In genomic region chr1:150763631-150764223, GRCh38 we compare ENCODE assay signal across 11 cellular contexts. TPM values are rescaled to one million over a fixed set of nuclear protein-coding genes. Genes with fewer than 3 reads are reported as not detected.
A peak's percentile ranks its signal among the peaks of the same experiment; 100 is the strongest.
DNase-seq lines count a peak whose midpoint lies in the region; ATAC-seq and TF ChIP-seq lines count a peak whose summit lies in the region.
"Had no signal": no experiment of that assay in that cellular context is flagged by ENCODE, and none has a peak within 500 bp of the region (broad histone marks: within the 10 kb centered on the region; RNA-seq: fewer than 3 reads in every experiment).

No MANE protein-coding gene starts in this region.

- ATAC-seq in activated naive CD4-positive, alpha-beta T cell treated with anti-CD3 and anti-CD28 coated beads, Interleukin-2, amount 50 U/mL, for 72 hours = no peak
- no peak for ATAC-seq in effector memory CD8-positive, alpha-beta T cell (replicated peaks)
- ATAC-seq in stimulated activated naive CD8-positive, alpha-beta T cell treated with anti-CD3 and anti-CD28 coated beads, Interleukin-15, amount 100 ng/mL, for 72 hours = no peak

- no peak overlapping the region for H3K4me2 ChIP-seq in SK-N-SH

- H3K9me3 ChIP-seq in Peyer's patch = no peaks in the 10 kb centered on the region
- H3K9me3 ChIP-seq in SK-N-SH = no peaks in the 10 kb centered on the region

- no peak overlapping the region for H3K9ac ChIP-seq in SK-N-SH

- no peaks in the 10 kb centered on the region for H3K9me3 Mint-ChIP-seq in activated naive CD4-positive, alpha-beta T cell treated with anti-CD3 and anti-CD28 coated beads for 36 hours
- H3K9me3 Mint-ChIP-seq in activated naive CD4-positive, alpha-beta T cell treated with anti-CD3 and anti-CD28 coated beads, Interleukin-2, amount 50 U/mL, for 72 hours = no peaks in the 10 kb centered on the region
- no peaks in the 10 kb centered on the region for H3K9me3 Mint-ChIP-seq in effector memory CD8-positive, alpha-beta T cell
- peaks cover 0 to 7% of the 10 kb centered on the region in 2 donors for H3K9me3 Mint-ChIP-seq in stimulated activated naive CD8-positive, alpha-beta T cell treated with anti-CD3 and anti-CD28 coated beads, Interleukin-15, amount 100 ng/mL, for 72 hours

- TF ChIP-seq POLR2A in Peyer's patch (IDR thresholded peaks at IDR 0.05) = no peak

- CTCF ChIA-PET in activated naive CD4-positive, alpha-beta T cell treated with anti-CD3 and anti-CD28 coated beads for 36 hours (lab: Charles Lee) = interaction anchor here (1.0 to 1.6 kb wide), 3 partner anchors 8 to 158 kb away, joined by 3 to 4 read pairs (median 4); no protein-coding TSS in a partner anchor
- CTCF ChIA-PET in SK-N-SH (lab: Yijun Ruan, JAX) = no interaction called here

- TF ChIP-seq RAD21 in SK-N-SH (IDR thresholded peaks at IDR 0.05; ENCODE audit: low read length) = no peak

- peaks cover 0 to 13% (median 2%) of the 10 kb centered on the region in 4 donors for H3K4me1 ChIP-seq in Peyer's patch
- peaks cover 0 to 5% of the 10 kb centered on the region in 2 experiments; a peak in 2 of 4 replicates for H3K4me1 ChIP-seq in SK-N-SH (ENCODE audit: control insufficient read depth in 1 of 2, insufficient read depth in 2 of 2, low read depth in 1 of 2, low read length in 1 of 2)

- TF ChIP-seq EP300 in SK-N-SH (IDR thresholded peaks at IDR 0.05; ENCODE audit: borderline replicate concordance in 1 of 2, low read depth in 1 of 2, low read length in 1 of 2) = no peak

- H3K9me2 ChIP-seq in SK-N-SH = no peaks in the 10 kb centered on the region

- no peaks in the 10 kb centered on the region for H3K79me2 ChIP-seq in SK-N-SH (ENCODE audit: insufficient read depth)

- POLR2A ChIA-PET in SK-N-SH (lab: Yijun Ruan, JAX) = no interaction called here

- H3K27ac ChIP-seq in Peyer's patch (peak overlapping the region in 2 of 4 donors; percentile 61 to 78), SK-N-SH (ENCODE audit: low read depth in 2 of 2, low read length in 1 of 2) (no peak overlapping the region; a peak in 1 of 4 replicates)
- H3K27ac ChIP-seq: cardiac muscle cell had no signal

- peak overlapping the region in 3 of 4 donors; percentile 42 to 51 (median 44) for H3K4me3 ChIP-seq in Peyer's patch
- no peak overlapping the region for H3K4me3 ChIP-seq in SK-N-SH (ENCODE audit: low read depth in 2 of 2, low read length in 1 of 2)
- H3K4me3 ChIP-seq: cardiac muscle cell had no signal

- H3K27me3 Mint-ChIP-seq in activated naive CD4-positive, alpha-beta T cell treated with anti-CD3 and anti-CD28 coated beads for 36 hours (ENCODE audit: low read depth) = no peaks in the 10 kb centered on the region
- H3K27me3 Mint-ChIP-seq in effector memory CD8-positive, alpha-beta T cell = no peaks in the 10 kb centered on the region
- H3K27me3 Mint-ChIP-seq in stimulated activated naive CD8-positive, alpha-beta T cell treated with anti-CD3 and anti-CD28 coated beads, Interleukin-15, amount 100 ng/mL, for 72 hours = no peaks in the 10 kb centered on the region
- H3K27me3 Mint-ChIP-seq: progenitor cell of endocrine pancreas had no signal

- H3K4me1 Mint-ChIP-seq in activated naive CD4-positive, alpha-beta T cell treated with anti-CD3 and anti-CD28 coated beads for 36 hours (ENCODE audit: low read depth) = peaks cover 51% of the 10 kb centered on the region
- peaks cover 31 to 45% of the 10 kb centered on the region in 2 donors for H3K4me1 Mint-ChIP-seq in effector memory CD8-positive, alpha-beta T cell (ENCODE audit: low read depth in 2 of 2)
- H3K4me1 Mint-ChIP-seq in stimulated activated naive CD8-positive, alpha-beta T cell treated with anti-CD3 and anti-CD28 coated beads, Interleukin-15, amount 100 ng/mL, for 72 hours = peaks cover 48% of the 10 kb centered on the region

- TF ChIP-seq CTCF in Peyer's patch (IDR thresholded peaks at IDR 0.05) = no peak
- TF ChIP-seq CTCF in SK-N-SH (IDR thresholded peaks at IDR 0.05) = no peak

- H2AFZ ChIP-seq in SK-N-SH (ENCODE audit: low read depth) = no peak overlapping the region

- H3K27ac Mint-ChIP-seq in activated naive CD4-positive, alpha-beta T cell treated with anti-CD3 and anti-CD28 coated beads for 36 hours = no peak overlapping the region
- peak overlapping the region in 1 of 2 donors; percentile 97 for H3K27ac Mint-ChIP-seq in activated naive CD4-positive, alpha-beta T cell treated with anti-CD3 and anti-CD28 coated beads, Interleukin-2, amount 50 U/mL, for 72 hours
- peak overlapping the region in 1 of 2 donors; percentile 97 for H3K27ac Mint-ChIP-seq in effector memory CD8-positive, alpha-beta T cell
- H3K27ac Mint-ChIP-seq in stimulated activated naive CD8-positive, alpha-beta T cell treated with anti-CD3 and anti-CD28 coated beads, Interleukin-15, amount 100 ng/mL, for 72 hours = no peak overlapping the region
- H3K27ac Mint-ChIP-seq: progenitor cell of endocrine pancreas had no signal

- H3K36me3 Mint-ChIP-seq in activated naive CD4-positive, alpha-beta T cell treated with anti-CD3 and anti-CD28 coated beads for 36 hours (ENCODE audit: low read depth) = peaks cover 14% of the 10 kb centered on the region
- H3K36me3 Mint-ChIP-seq in activated naive CD4-positive, alpha-beta T cell treated with anti-CD3 and anti-CD28 coated beads, Interleukin-2, amount 50 U/mL, for 72 hours = peaks cover 8 to 21% of the 10 kb centered on the region in 2 donors
- peaks cover 18% of the 10 kb centered on the region for H3K36me3 Mint-ChIP-seq in effector memory CD8-positive, alpha-beta T cell (ENCODE audit: insufficient read depth)

- 95% methylated on average over 3 of the region's 3 CpGs for WGBS in SK-N-SH (ENCODE audit: low lambda C conversion rate)

- intact Hi-C loops in activated naive CD4-positive, alpha-beta T cell treated with anti-CD3 and anti-CD28 coated beads for 36 hours (cut with micrococcal nuclease) = loop anchor here (2.0 to 10.0 kb wide), 3 partner anchors 77 to 243 kb away; partner anchors contain the start of genes ARNT and MINDY1

- H3K36me3 ChIP-seq in Peyer's patch = no peaks in the 10 kb centered on the region
- no peaks in the 10 kb centered on the region for H3K36me3 ChIP-seq in SK-N-SH (replicated peaks in 1 of 2; ENCODE audit: control insufficient read depth in 1 of 2, insufficient read depth in 2 of 2, low read length in 1 of 2)
- H3K36me3 ChIP-seq: cardiac muscle cell had no signal

- no peaks in the 10 kb centered on the region for H3K27me3 ChIP-seq in Peyer's patch
- H3K27me3 ChIP-seq in SK-N-SH (ENCODE audit: insufficient read depth) = no peaks in the 10 kb centered on the region
- H3K27me3 ChIP-seq: cardiac muscle cell had no signal

- H3K4me3 Mint-ChIP-seq in activated naive CD4-positive, alpha-beta T cell treated with anti-CD3 and anti-CD28 coated beads for 36 hours = peak overlapping the region; percentile 1
- peak overlapping the region; percentile 89 to 96 for H3K4me3 Mint-ChIP-seq in effector memory CD8-positive, alpha-beta T cell
- H3K4me3 Mint-ChIP-seq in stimulated activated naive CD8-positive, alpha-beta T cell treated with anti-CD3 and anti-CD28 coated beads, Interleukin-15, amount 100 ng/mL, for 72 hours = peak overlapping the region; percentile 22 to 47

- H3F3A ChIP-seq in SK-N-SH (replicated peaks; ENCODE audit: insufficient read depth) = peaks cover 4% of the 10 kb centered on the region

- no peaks in the 10 kb centered on the region for H4K20me1 ChIP-seq in SK-N-SH (ENCODE audit: insufficient read depth)

- DNase-seq in activated naive CD4-positive, alpha-beta T cell treated with anti-CD3 and anti-CD28 coated beads for 36 hours = no peak
- no peak for DNase-seq in activated naive CD4-positive, alpha-beta T cell treated with anti-CD3 and anti-CD28 coated beads, Interleukin-2, amount 50 U/mL, for 72 hours (ENCODE audit: low spot score in 2 of 2)
- DNase-seq in Peyer's patch = no peak
- no peak for DNase-seq in effector memory CD8-positive, alpha-beta T cell
- no peak for DNase-seq in stimulated activated naive CD8-positive, alpha-beta T cell treated with anti-CD3 and anti-CD28 coated beads, Interleukin-15, amount 100 ng/mL, for 72 hours
- DNase-seq in SK-N-SH = no peak
- no peak for DNase-seq in DMS 273 (lab: John Stamatoyannopoulos, UW; ENCODE audit: unreplicated experiment)
- DNase-seq in DMS153 treated with DMSO at 0.1 percent for 48 hours (lab: John Stamatoyannopoulos, UW; ENCODE audit: unreplicated experiment) = no peak
- DNase-seq: NCI-H2171 treated with DMSO at 0.1 percent for 48 hours had no signal

TF ChIP-seq in SK-N-SH, 30 proteins besides CTCF, POLR2A, EP300 and RAD21:
- TF ChIP-seq GATA2 (CRISPR knock-in tag; IDR thresholded peaks at IDR 0.05) (no peak), FOSL2 (IDR thresholded peaks at IDR 0.05; ENCODE audit: borderline replicate concordance, low read depth) (no peak), TAF1 (IDR thresholded peaks at IDR 0.05; ENCODE audit: borderline replicate concordance, low read depth, low read length) (no peak), EZH2phosphoT487 (IDR thresholded peaks at IDR 0.05; ENCODE audit: borderline replicate concordance, low read depth) (no peak), RFX5 (IDR thresholded peaks at IDR 0.05; ENCODE audit: low read length) (no peak), GABPA (IDR thresholded peaks at IDR 0.05; ENCODE audit: low read depth) (no peak), SIN3A (IDR thresholded peaks at IDR 0.05; ENCODE audit: borderline replicate concordance, low read depth, low read length) (no peak)

RNA-seq across cellular contexts. Expression of gene CTSS, which starts 1.9 kb away (rescaled TPM):
- total RNA-seq in activated naive CD4-positive, alpha-beta T cell treated with anti-CD3 and anti-CD28 coated beads for 36 hours = 10 to 100 TPM; 37.0 to 37.7 TPM
- total RNA-seq in activated naive CD4-positive, alpha-beta T cell treated with anti-CD3 and anti-CD28 coated beads, Interleukin-2, amount 50 U/mL, for 72 hours = 10 to 100 TPM; 53.4 to 88.4 TPM
- 100 to 1,000 TPM in 3 of 4 donors, 10 to 100 TPM in 1; 97.4 to 146 (median 133) TPM for total RNA-seq in Peyer's patch
- 1.4 and 2.3 TPM in 2 replicates for polyA plus RNA-seq in SK-N-SH (2012; rRNA removed)
- 2.5 and 2.8 TPM in 2 replicates for polyA plus RNA-seq in SK-N-SH (2012; cell fraction: cytosol; rRNA removed)
- 0.76 and 1.5 TPM in 2 replicates for polyA plus RNA-seq in SK-N-SH (2012; cell fraction: nucleus; rRNA removed)
- polyA plus RNA-seq: cardiac muscle cell had no signal

RNA-seq across cellular contexts. Expression of gene HORMAD1, which starts 43.0 kb away (rescaled TPM):
- not detected for total RNA-seq in activated naive CD4-positive, alpha-beta T cell treated with anti-CD3 and anti-CD28 coated beads for 36 hours
- total RNA-seq in activated naive CD4-positive, alpha-beta T cell treated with anti-CD3 and anti-CD28 coated beads, Interleukin-2, amount 50 U/mL, for 72 hours = under 1 TPM in 1 of 2 donors, not detected in 1; 0.32 TPM
- total RNA-seq in Peyer's patch = 1 to 10 TPM in 2 of 4 donors, not detected in 2; 1.6 to 4.1 TPM
- polyA plus RNA-seq in SK-N-SH (2012; rRNA removed) = not detected in 2 replicates
- not detected in 2 replicates for polyA plus RNA-seq in SK-N-SH (2012; cell fraction: cytosol; rRNA removed)
- 0.04 TPM in 1 of 2 replicates, not detected in the other for polyA plus RNA-seq in SK-N-SH (2012; cell fraction: nucleus; rRNA removed)
- total RNA-seq: cardiac muscle cell, progenitor cell of endocrine pancreas had no signal
- polyA plus RNA-seq: cardiac muscle cell had no signal

RNA-seq across cellular contexts. Expression of gene CTSK, which starts 44.3 kb away (rescaled TPM):
- under 1 TPM; 0.84 to 0.95 TPM for total RNA-seq in activated naive CD4-positive, alpha-beta T cell treated with anti-CD3 and anti-CD28 coated beads for 36 hours
- total RNA-seq in activated naive CD4-positive, alpha-beta T cell treated with anti-CD3 and anti-CD28 coated beads, Interleukin-2, amount 50 U/mL, for 72 hours = 1 to 10 TPM; 3.1 to 3.3 TPM
- 10 to 100 TPM; 13.7 to 50.7 (median 22.4) TPM for total RNA-seq in Peyer's patch
- 6.3 and 7.9 TPM in 2 replicates for polyA plus RNA-seq in SK-N-SH (2012; rRNA removed)
- polyA plus RNA-seq in SK-N-SH (2012; cell fraction: cytosol; rRNA removed) = 2.5 and 3.1 TPM in 2 replicates
- 41.3 and 46.2 TPM in 2 replicates for polyA plus RNA-seq in SK-N-SH (2012; cell fraction: nucleus; rRNA removed)

Comparison
In these comparisons a context has a peak if more than half of its experiments do, and no peak if none do; other contexts are left out.
1. H3K4me3 Mint-ChIP-seq: peak in every context shown above with its lines; median percentile 92 in effector memory CD8-positive, alpha-beta T cell; 34 in stimulated activated naive CD8-positive, alpha-beta T cell treated with anti-CD3 and anti-CD28 coated beads, Interleukin-15, amount 100 ng/mL, for 72 hours; 1 in activated naive CD4-positive, alpha-beta T cell treated with anti-CD3 and anti-CD28 coated beads for 36 hours.
2. H3K4me3 ChIP-seq: peak in Peyer's patch (3 of 4); none in SK-N-SH (0 of 2).